In the genomic region with DNA sequence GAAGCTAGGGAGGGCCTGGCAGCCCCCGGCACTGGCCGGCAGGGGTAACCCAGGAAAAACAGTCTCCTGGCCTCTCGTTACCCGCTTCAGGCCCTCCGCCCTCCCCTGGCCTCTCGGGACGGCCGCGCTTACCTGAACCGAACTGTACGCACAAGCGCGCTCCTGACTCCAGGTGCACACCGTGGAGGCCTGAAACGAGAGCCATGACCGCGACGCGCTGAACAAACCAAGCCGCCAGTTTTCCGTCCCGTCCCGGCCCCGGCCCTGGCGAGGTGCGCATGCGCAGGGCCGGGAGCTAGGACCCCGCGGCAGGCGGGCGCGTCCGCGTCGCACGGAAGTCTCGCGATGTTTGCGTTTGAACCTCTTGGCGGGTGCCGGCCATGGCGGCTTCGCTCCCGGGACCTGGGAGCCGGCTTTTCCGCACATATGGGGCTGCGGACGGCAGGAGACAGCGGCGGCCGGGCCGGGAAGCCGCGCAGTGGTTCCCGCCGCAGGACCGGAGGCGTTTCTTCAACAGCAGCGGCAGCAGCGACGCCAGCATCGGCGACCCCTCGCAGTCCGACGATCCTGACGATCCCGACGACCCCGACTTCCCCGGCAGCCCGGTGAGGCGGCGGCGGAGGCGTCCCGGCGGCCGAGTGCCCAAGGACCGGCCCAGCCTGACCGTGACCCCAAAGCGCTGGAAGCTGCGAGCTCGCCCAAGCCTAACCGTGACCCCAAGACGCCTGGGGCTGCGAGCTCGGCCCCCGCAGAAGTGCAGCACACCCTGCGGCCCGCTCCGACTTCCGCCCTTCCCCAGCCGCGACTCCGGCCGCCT, we compare ENCODE assay signal across 7 cellular contexts. TPM values are rescaled to one million over a fixed set of nuclear protein-coding genes. Genes with fewer than 3 reads are reported as not detected.
DNase-seq lines count a peak whose midpoint lies in the region; ATAC-seq and TF ChIP-seq lines count a peak whose summit lies in the region.

Gene HASPIN (plus strand): TSS at position 348 of the 817 bp plus-strand sequence. CDS start 33 bp downstream, at position 381.

- intact Hi-C loops in ascending aorta (cut with DNase I): loop anchor here (1.0 to 10.0 kb wide), 3 partner anchors 55 to 831 kb away; partner anchors contain the start of genes CTNS, EMC6, MYBBP1A and SHPK

- peaks cover 52% of the 10 kb centered on the region for H3K4me1 Mint-ChIP-seq in T-helper 2 cell treated with Interferon-gamma antibody and Interleukin-4, amounts not matched to agents 5 μg/mL and 100 μg/mL, for 36 hours (ENCODE audit: low read depth)

- no peaks in the 10 kb centered on the region for H3K27me3 ChIP-seq in ascending aorta

- peak within 1 kb of the TSS; percentile 77 for H3K27ac Mint-ChIP-seq in T-helper 2 cell treated with Interferon-gamma antibody and Interleukin-4, amounts not matched to agents 5 μg/mL and 100 μg/mL, for 36 hours

- H3K9me3 ChIP-seq in ascending aorta: no peaks in the 10 kb centered on the region

- peaks cover 61% of the 10 kb centered on the region for H3K36me3 Mint-ChIP-seq in T-helper 2 cell treated with Interferon-gamma antibody and Interleukin-4, amounts not matched to agents 5 μg/mL and 100 μg/mL, for 36 hours (ENCODE audit: low read depth)

- DNase-seq in NCI-H1694 treated with DMSO at 0.1 percent for 48 hours (lab: John Stamatoyannopoulos, UW): peak; percentile 75
- DNase-seq in T-helper 2 cell treated with Interferon-gamma antibody and Interleukin-4, amounts not matched to agents 5 μg/mL and 100 μg/mL, for 36 hours (ENCODE audit: low spot score): peak; percentile 92
- peak; percentile 45 to 91 for DNase-seq in ascending aorta (ENCODE audit: low spot score in 2 of 2)
- DNase-seq in hepatic stellate cell (ENCODE audit: low spot score): peak; percentile 98
- peak; percentile 97 for DNase-seq in retina

- TF ChIP-seq CTCF in ascending aorta (IDR thresholded peaks at IDR 0.05): peak; percentile 8 to 37 (median 17)

- no peaks in the 10 kb centered on the region for H3K27me3 Mint-ChIP-seq in T-helper 2 cell treated with Interferon-gamma antibody and Interleukin-4, amounts not matched to agents 5 μg/mL and 100 μg/mL, for 36 hours (ENCODE audit: low read depth)

- peaks cover 0 to 12% of the 10 kb centered on the region in 2 donors for H3K36me3 ChIP-seq in ascending aorta

- peak within 1 kb of the TSS; percentile 72 to 75 for H3K27ac ChIP-seq in ascending aorta

- peak within 1 kb of the TSS; percentile 58 to 77 for H3K4me3 ChIP-seq in ascending aorta

- peak within 1 kb of the TSS; percentile 91 for H3K4me3 Mint-ChIP-seq in T-helper 2 cell treated with Interferon-gamma antibody and Interleukin-4, amounts not matched to agents 5 μg/mL and 100 μg/mL, for 36 hours

- peaks cover 7 to 11% of the 10 kb centered on the region in 2 donors for H3K4me1 ChIP-seq in ascending aorta

- ATAC-seq in GM18498 (IDR thresholded peaks at IDR 0.05; ENCODE audit: unreplicated experiment) (peak; percentile 85), HG02885 (IDR thresholded peaks at IDR 0.05; ENCODE audit: poor library complexity, unreplicated experiment) (peak; percentile 80)

- no peaks in the 10 kb centered on the region for H3K9me3 Mint-ChIP-seq in T-helper 2 cell treated with Interferon-gamma antibody and Interleukin-4, amounts not matched to agents 5 μg/mL and 100 μg/mL, for 36 hours

RNA-seq across cellular contexts. Expression of gene HASPIN, which starts in this region (rescaled TPM):
- 2.7 TPM for total RNA-seq in ascending aorta

Comparison
In these comparisons a context has a peak if more than half of its experiments do, and no peak if none do; other contexts are left out.
1. Peak in every context shown above with its lines: DNase-seq, ATAC-seq, H3K4me3 ChIP-seq and H3K27ac ChIP-seq.